10 cellular contexts compared by ENCODE assay signal in genomic region chr4:126071346-126072333, GRCh38.
DNase-seq lines count a peak whose midpoint lies in the region; ATAC-seq and TF ChIP-seq lines count a peak whose summit lies in the region.
"Had no signal": no experiment of that assay in that cellular context is flagged by ENCODE, and none has a peak within 500 bp of the region (broad histone marks: within the 10 kb centered on the region; RNA-seq: fewer than 3 reads in every experiment).

No MANE protein-coding gene starts in this region.

- no peaks in the 10 kb centered on the region for H3K9me3 Mint-ChIP-seq in brain

- H3K9ac ChIP-seq in smooth muscle cell (ENCODE audit: low read depth): no peak overlapping the region

- no peaks in the 10 kb centered on the region for H4K20me1 ChIP-seq in smooth muscle cell (ENCODE audit: low read depth)

- H3K4me1 ChIP-seq in left lung (no peaks in the 10 kb centered on the region), smooth muscle cell (ENCODE audit: low read depth) (no peaks in the 10 kb centered on the region)

- 90% methylated on average over 4 of the region's 4 CpGs for WGBS in smooth muscle cell (ENCODE audit: low lambda C conversion rate)

- peak; percentile 93 for ATAC-seq in left lung
- no peak for ATAC-seq in GM21717 (IDR thresholded peaks at IDR 0.05; ENCODE audit: unreplicated experiment)

- peak overlapping the region in 4 of 5 experiments; percentile 5 to 84 (median 27) for H3K27ac Mint-ChIP-seq in brain

- H3K9me3 ChIP-seq in left lung: no peaks in the 10 kb centered on the region
- no peaks in the 10 kb centered on the region for H3K9me3 ChIP-seq in smooth muscle cell (replicated peaks; ENCODE audit: low read depth)

- TF ChIP-seq CTCF in AG09309 (IDR thresholded peaks at IDR 0.05; ENCODE audit: control insufficient read depth, insufficient read depth, low read depth, low read length, missing control alignments): no peak
- no peak for TF ChIP-seq CTCF in brain (conservative IDR thresholded peaks at IDR 0.05)
- no peak for TF ChIP-seq CTCF in left lung (IDR thresholded peaks at IDR 0.05)
- TF ChIP-seq CTCF in smooth muscle cell (IDR thresholded peaks at IDR 0.05; ENCODE audit: borderline replicate concordance, insufficient read depth, poor library complexity, severe bottlenecking): no peak

- H3K36me3 Mint-ChIP-seq in brain: no peaks in the 10 kb centered on the region

- H3K4me3 ChIP-seq in AG09309 (ENCODE audit: control insufficient read depth, low read depth, low read length) (no peak overlapping the region), left lung (no peak overlapping the region), smooth muscle cell (no peak overlapping the region)

- H2AFZ ChIP-seq in smooth muscle cell (ENCODE audit: low read depth): no peak overlapping the region

- H3K4me1 Mint-ChIP-seq in brain: peaks cover 10% of the 10 kb centered on the region
- H3K4me1 Mint-ChIP-seq: central memory CD8-positive, alpha-beta T cell had no signal

- no peaks in the 10 kb centered on the region for H3K27me3 ChIP-seq in left lung
- no peaks in the 10 kb centered on the region for H3K27me3 ChIP-seq in smooth muscle cell (ENCODE audit: low read depth)

- H3K36me3 ChIP-seq in left lung (no peaks in the 10 kb centered on the region), smooth muscle cell (ENCODE audit: low read depth) (no peaks in the 10 kb centered on the region)

- H3F3A ChIP-seq in smooth muscle cell (ENCODE audit: low read depth): no peaks in the 10 kb centered on the region

- no peaks in the 10 kb centered on the region for H3K27me3 Mint-ChIP-seq in brain
- H3K27me3 Mint-ChIP-seq: central memory CD8-positive, alpha-beta T cell had no signal

- H3K27ac ChIP-seq in left lung (peak overlapping the region in 1 of 2 donors; percentile 35), smooth muscle cell (ENCODE audit: low read depth) (no peak overlapping the region)
- H3K27ac ChIP-seq: C4-2B had no signal

- DNase-seq in AG09309 (ENCODE audit: low read depth) (peak; percentile 18), NCI-H1417 (lab: John Stamatoyannopoulos, UW) (peak in 2 of 3 experiments; percentile 56 to 81), left lung (peak in 1 of 2 donors; percentile 35), smooth muscle cell (lab: John Stamatoyannopoulos, UW; ENCODE audit: unreplicated experiment) (no peak), UCSD-AML1 (lab: John Stamatoyannopoulos, UW; ENCODE audit: unreplicated experiment) (no peak), NCI-H82 treated with DMSO at 0.1 percent for 48 hours (lab: John Stamatoyannopoulos, UW; ENCODE audit: unreplicated experiment) (no peak)

- peak overlapping the region in 2 of 5 experiments; percentile 19 to 22 for H3K4me3 Mint-ChIP-seq in brain
- H3K4me3 Mint-ChIP-seq: central memory CD8-positive, alpha-beta T cell had no signal

- no peak overlapping the region for H3K4me2 ChIP-seq in smooth muscle cell

- no peaks in the 10 kb centered on the region for H3K79me2 ChIP-seq in smooth muscle cell (ENCODE audit: low read depth)

- intact Hi-C loops in left lung (cut with DNase I): no loop called here

Comparison
In these comparisons a context has a peak if more than half of its experiments do, and no peak if none do; other contexts are left out.
1. DNase-seq: peak in AG09309 (single experiment) and NCI-H1417 (2 of 3); none in smooth muscle cell (single experiment), UCSD-AML1 (single experiment) and NCI-H82 treated with DMSO at 0.1 percent for 48 hours (single experiment).